1 cellular context compared by ENCODE assay signal in the genomic region with DNA sequence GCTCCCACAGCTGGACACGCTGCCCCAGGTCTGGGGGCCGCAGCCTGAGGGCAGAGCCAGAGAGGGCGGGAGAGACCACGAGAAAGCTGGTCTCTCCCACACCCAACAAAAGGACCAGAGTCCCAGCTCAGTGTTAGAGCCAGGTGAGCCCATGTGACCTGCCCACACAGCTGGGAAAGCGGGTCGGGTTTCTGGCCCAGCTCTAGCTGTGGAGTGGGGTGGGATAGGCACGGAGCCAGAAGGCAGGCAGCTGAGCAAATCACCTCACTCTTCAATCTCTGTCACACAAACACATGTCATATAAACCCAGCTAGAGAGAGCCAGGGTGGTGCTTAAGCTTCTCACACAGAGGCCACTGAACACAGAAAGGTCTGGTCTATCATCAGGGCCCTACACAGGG.
TF ChIP-seq lines count a peak whose summit lies in the region.

No MANE protein-coding gene starts in this region.

TF ChIP-seq in HEK293T, 16 proteins besides CTCF, POLR2A, EP300 and RAD21 (continued from another document):
- TF ChIP-seq SP1 (IDR thresholded peaks at IDR 0.05) (no peak), ARNT (IDR thresholded peaks at IDR 0.05) (no peak)
